In the genomic region with DNA sequence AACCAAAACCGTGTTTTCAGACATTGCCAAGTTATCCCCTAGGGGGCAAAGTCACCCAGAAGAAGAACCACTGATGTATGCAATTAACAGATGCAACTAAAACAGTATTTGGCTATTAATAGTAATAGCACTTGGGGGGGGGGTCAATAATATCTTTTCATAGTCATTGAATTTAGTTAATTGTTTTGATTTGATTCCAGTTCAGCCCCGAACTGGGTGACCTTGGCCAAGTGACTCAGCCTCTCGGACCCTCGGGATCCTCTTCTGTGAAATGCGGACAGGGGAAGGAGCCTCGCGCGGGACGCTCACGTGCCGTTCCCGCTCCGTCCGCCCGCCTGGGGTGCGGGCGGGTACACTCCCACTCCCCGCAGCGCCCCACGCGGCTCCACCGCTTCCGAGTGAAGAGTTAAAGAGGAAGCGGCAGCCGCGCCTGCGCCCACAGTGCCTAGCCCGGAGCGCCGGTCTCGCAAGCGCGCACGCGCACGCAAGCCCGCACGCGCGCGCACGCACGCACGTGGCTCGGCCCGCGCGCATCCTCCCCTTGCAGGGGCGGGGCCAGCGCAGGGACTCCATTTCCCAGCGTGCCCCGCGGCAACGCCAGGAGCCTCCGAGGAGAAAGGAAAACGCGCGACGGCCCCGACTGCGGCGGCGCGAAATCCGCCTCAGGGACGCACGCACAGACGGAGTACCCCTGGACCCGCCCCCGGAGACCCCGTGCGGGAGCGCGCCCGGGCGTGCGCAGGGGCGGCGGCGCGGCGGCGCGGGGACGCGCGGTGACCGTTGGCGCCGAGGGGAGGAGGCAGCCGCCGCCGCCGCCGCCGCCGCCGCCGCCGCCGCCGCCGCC, we compare ENCODE assay signal across 8 cellular contexts. TPM values are rescaled to one million over a fixed set of nuclear protein-coding genes. Genes with fewer than 3 reads are reported as not detected.
DNase-seq lines count a peak whose midpoint lies in the region; ATAC-seq and TF ChIP-seq lines count a peak whose summit lies in the region.

A gene (plus strand): TSS at position 769 of the 844 bp plus-strand sequence. CDS start 188 bp downstream, outside the sequence.

- peak; percentile 81 for ATAC-seq in GM19035 (IDR thresholded peaks at IDR 0.05; ENCODE audit: unreplicated experiment)
- ATAC-seq in HG03378 (IDR thresholded peaks at IDR 0.05; ENCODE audit: unreplicated experiment), result peak; percentile 48

- H3K4me3 ChIP-seq in kidney epithelial cell (ENCODE audit: low read depth, low read length), result peak within 1 kb of the TSS; percentile 69

- H3K36me3 ChIP-seq in kidney epithelial cell (ENCODE audit: control insufficient read depth, insufficient read depth, low read length), result peaks cover 1% of the 10 kb centered on the region

- TF ChIP-seq CTCF in kidney epithelial cell (IDR thresholded peaks at IDR 0.05; ENCODE audit: insufficient read depth, low read length, poor library complexity, severe bottlenecking), result peak; percentile 43

- DNase-seq in AG20443 (ENCODE audit: low spot score) (peak; percentile 98), NCI-H460 (ENCODE audit: extremely low read depth, low read depth) (peak; percentile 96), cerebellum (ENCODE audit: low spot score) (peak; percentile 98), kidney epithelial cell (ENCODE audit: low read depth) (peak; percentile 82)
- DNase-seq in activated CD4-positive, alpha-beta T cell treated with anti-CD3 and anti-CD28 coated beads for 1 hour, result peak; percentile 100
- DNase-seq in stimulated activated CD4-positive, alpha-beta T cell treated with anti-CD3 and anti-CD28 coated beads, Interleukin-15, amount 100 ng/mL, for 48 hours (ENCODE audit: low read depth in 2 of 2), result peak; percentile 96 to 98

- no peaks in the 10 kb centered on the region for H3K27me3 ChIP-seq in kidney epithelial cell (ENCODE audit: control insufficient read depth, insufficient read depth, low read length)

RNA-seq across cellular contexts. Expression of the gene that starts here (rescaled TPM):
- 101 and 122 TPM in 2 replicates for total RNA-seq in NCI-H460 (2014; rRNA removed; shearing (Covaris generic))
- 138 and 174 TPM in 2 replicates for polyA plus RNA-seq in NCI-H460 (2014; cell fraction: nucleus; rRNA removed)
- total RNA-seq in cerebellum (26.9 TPM), kidney epithelial cell (74.5 and 77.0 TPM in 2 replicates)

Comparison
In these comparisons a context has a peak if more than half of its experiments do, and no peak if none do; other contexts are left out.
1. Peak in every context shown above with its lines: DNase-seq, ATAC-seq and H3K4me3 ChIP-seq.